ENCODE assay signal across 17 cellular contexts in genomic region chr5:150853560-150853959, GRCh38. TPM values are rescaled to one million over a fixed set of nuclear protein-coding genes. Genes with fewer than 3 reads are reported as not detected.
DNase-seq lines count a peak whose midpoint lies in the region; ATAC-seq and TF ChIP-seq lines count a peak whose summit lies in the region.
"Had no signal": no experiment of that assay in that cellular context is flagged by ENCODE, and none has a peak within 500 bp of the region (broad histone marks: within the 10 kb centered on the region; RNA-seq: fewer than 3 reads in every experiment).

No MANE protein-coding gene starts in this region.

- H3K27ac ChIP-seq in ACC112 (ENCODE audit: low read depth, low read length) (no peak overlapping the region), DND-41 (ENCODE audit: low read length) (no peak overlapping the region)
- H3K27ac ChIP-seq: ascending aorta, upper lobe of left lung had no signal

- H3K4me1 ChIP-seq in ACC112 (ENCODE audit: control insufficient read depth, insufficient read depth, low read length, unreplicated experiment) (peaks cover 3% of the 10 kb centered on the region), DND-41 (ENCODE audit: insufficient read depth, low read length) (peaks cover 4% of the 10 kb centered on the region; the same call in 1 of the 2 replicates), HAP-1 (no peaks in the 10 kb centered on the region)
- H3K4me1 ChIP-seq: ascending aorta, upper lobe of left lung had no signal

- peak overlapping the region; percentile 23 for H3K4me3 Mint-ChIP-seq in activated naive CD8-positive, alpha-beta T cell treated with anti-CD3 and anti-CD28 coated beads, Interleukin-2, amount 10 ng/mL, durations not matched to agents 7 days and 5 days
- H3K4me3 Mint-ChIP-seq: activated T-helper 17 cell treated with anti-CD3 and anti-CD28 coated beads, Interleukin-2, amount 50 U/mL, for 72 hours had no signal

- no peak overlapping the region for H3K27ac Mint-ChIP-seq in activated naive CD8-positive, alpha-beta T cell treated with anti-CD3 and anti-CD28 coated beads, Interleukin-2, amount 10 ng/mL, durations not matched to agents 7 days and 5 days
- H3K27ac Mint-ChIP-seq: activated T-helper 17 cell treated with anti-CD3 and anti-CD28 coated beads, Interleukin-2, amount 50 U/mL, for 72 hours had no signal

- H2AFZ ChIP-seq in ACC112 (ENCODE audit: low read length, unreplicated experiment) (peak overlapping the region; percentile 79), DND-41 (ENCODE audit: low read depth, low read length) (peak overlapping the region; percentile 55)

- ATAC-seq in DND-41 (ENCODE audit: insufficient read depth, low read depth) (no peak), HG03175 (IDR thresholded peaks at IDR 0.05; ENCODE audit: unreplicated experiment) (peak; percentile 72), HG03139 (IDR thresholded peaks at IDR 0.05; ENCODE audit: unreplicated experiment) (no peak), GM18520 (IDR thresholded peaks at IDR 0.05; ENCODE audit: unreplicated experiment) (no peak)
- ATAC-seq in activated naive CD8-positive, alpha-beta T cell treated with anti-CD3 and anti-CD28 coated beads, Interleukin-2, amount 10 ng/mL, durations not matched to agents 7 days and 5 days (ENCODE audit: low read depth) = no peak
- ATAC-seq: activated T-helper 17 cell treated with anti-CD3 and anti-CD28 coated beads, Interleukin-2, amount 50 U/mL, for 72 hours had no signal

- no peaks in the 10 kb centered on the region for H3K36me3 ChIP-seq in ACC112 (ENCODE audit: insufficient read depth, low read length)
- H3K36me3 ChIP-seq in DND-41 (ENCODE audit: insufficient read depth, low read length) = no peaks in the 10 kb centered on the region
- no peaks in the 10 kb centered on the region for H3K36me3 ChIP-seq in HAP-1 (replicated peaks)
- H3K36me3 ChIP-seq: ascending aorta, upper lobe of left lung had no signal

- no peak overlapping the region for H3K9ac ChIP-seq in DND-41 (ENCODE audit: low read depth, low read length)

- peaks cover 16% of the 10 kb centered on the region for H3K36me3 Mint-ChIP-seq in activated naive CD8-positive, alpha-beta T cell treated with anti-CD3 and anti-CD28 coated beads, Interleukin-2, amount 10 ng/mL, durations not matched to agents 7 days and 5 days

- H4K20me1 ChIP-seq in DND-41 (ENCODE audit: insufficient read depth, low read length) = no peaks in the 10 kb centered on the region

- H3K9me3 Mint-ChIP-seq in activated naive CD8-positive, alpha-beta T cell treated with anti-CD3 and anti-CD28 coated beads, Interleukin-2, amount 10 ng/mL, durations not matched to agents 7 days and 5 days = peaks cover 9% of the 10 kb centered on the region
- H3K9me3 Mint-ChIP-seq: activated T-helper 17 cell treated with anti-CD3 and anti-CD28 coated beads, Interleukin-2, amount 50 U/mL, for 72 hours had no signal

- POLR2A ChIA-PET in activated naive CD8-positive, alpha-beta T cell treated with anti-CD3 and anti-CD28 coated beads, Interleukin-2, amount 10 ng/mL, durations not matched to agents 7 days and 5 days (lab: Charles Lee) = no interaction called here

- in situ Hi-C loops in HAP-1 (cut with MboI; ENCODE audit: low sequenced_read_pairs) = no loop called here

- no peak for TF ChIP-seq CTCF in DND-41 (IDR thresholded peaks at IDR 0.05; ENCODE audit: borderline replicate concordance, extremely low read depth, low read length, poor library complexity, severe bottlenecking)

- H3K4me3 ChIP-seq in ACC112 (ENCODE audit: low read depth, low read length) (peak overlapping the region; percentile 36), DND-41 (ENCODE audit: low read depth in 1 of 2, low read length in 2 of 2) (no peak overlapping the region), HAP-1 (no peak overlapping the region)
- H3K4me3 ChIP-seq: ascending aorta, upper lobe of left lung had no signal

- H3K4me2 ChIP-seq in DND-41 (ENCODE audit: insufficient read depth, low read length) = peak overlapping the region; percentile 50

- H3K79me2 ChIP-seq in ACC112 (ENCODE audit: control insufficient read depth, insufficient read depth, low read length, unreplicated experiment) (no peaks in the 10 kb centered on the region), DND-41 (ENCODE audit: insufficient read depth, low read length) (no peaks in the 10 kb centered on the region)

- peaks cover 8% of the 10 kb centered on the region for H3K4me1 Mint-ChIP-seq in activated naive CD8-positive, alpha-beta T cell treated with anti-CD3 and anti-CD28 coated beads, Interleukin-2, amount 10 ng/mL, durations not matched to agents 7 days and 5 days
- H3K4me1 Mint-ChIP-seq: activated T-helper 17 cell treated with anti-CD3 and anti-CD28 coated beads, Interleukin-2, amount 50 U/mL, for 72 hours had no signal

- no peaks in the 10 kb centered on the region for H3K27me3 Mint-ChIP-seq in activated naive CD8-positive, alpha-beta T cell treated with anti-CD3 and anti-CD28 coated beads, Interleukin-2, amount 10 ng/mL, durations not matched to agents 7 days and 5 days
- H3K27me3 Mint-ChIP-seq: activated T-helper 17 cell treated with anti-CD3 and anti-CD28 coated beads, Interleukin-2, amount 50 U/mL, for 72 hours had no signal

- DNase-seq in DND-41 = no peak
- no peak for DNase-seq in activated naive CD8-positive, alpha-beta T cell treated with anti-CD3 and anti-CD28 coated beads, Interleukin-2, amount 10 ng/mL, durations not matched to agents 7 days and 5 days
- DNase-seq in islet precursor cell = no peak
- DNase-seq in HAP-1 (ENCODE audit: low spot score in 2 of 2) = no peak
- DNase-seq: activated CD4-positive, alpha-beta T cell treated with anti-CD3 and anti-CD28 coated beads, Interleukin-2, amount 50 U/mL, for 4 hours; DMS53; nucleus accumbens; stimulated activated CD4-positive, alpha-beta T cell treated with anti-CD3 and anti-CD28 coated beads, Interleukin-4, amount 100 ng/mL, for 24 hours; upper lobe of left lung had no signal

- no peaks in the 10 kb centered on the region for H3K9me3 ChIP-seq in DND-41 (ENCODE audit: insufficient read depth, low read length, severe bottlenecking)
- no peaks in the 10 kb centered on the region for H3K9me3 ChIP-seq in HAP-1
- H3K9me3 ChIP-seq: ascending aorta, upper lobe of left lung had no signal

- H3K27me3 ChIP-seq in ACC112 (ENCODE audit: insufficient read depth, low read length) = no peaks in the 10 kb centered on the region
- no peaks in the 10 kb centered on the region for H3K27me3 ChIP-seq in DND-41 (ENCODE audit: insufficient read depth, low read length, poor library complexity)
- H3K27me3 ChIP-seq in HAP-1 (ENCODE audit: low read depth) = peaks cover 8% of the 10 kb centered on the region
- H3K27me3 ChIP-seq: ascending aorta, upper lobe of left lung had no signal

RNA-seq across cellular contexts. Expression of gene IRGM, which starts 7.2 kb away (rescaled TPM):
- total RNA-seq in activated naive CD8-positive, alpha-beta T cell treated with anti-CD3 and anti-CD28 coated beads, Interleukin-2, amount 10 ng/mL, durations not matched to agents 7 days and 5 days = 1 to 10 TPM; 4.4 to 4.6 TPM
- total RNA-seq: ascending aorta, epithelial cell of proximal tubule, SK-MEL-5 had no signal

RNA-seq across cellular contexts. Expression of gene ZNF300, which starts 51.2 kb away (rescaled TPM):
- 1 to 10 TPM; 1.1 to 1.5 TPM for total RNA-seq in activated naive CD8-positive, alpha-beta T cell treated with anti-CD3 and anti-CD28 coated beads, Interleukin-2, amount 10 ng/mL, durations not matched to agents 7 days and 5 days
